In genomic region chr17:2415081-2415480, GRCh38 we compare ENCODE assay signal across 30 cellular contexts.
"Had no signal": no experiment of that assay in that cellular context is flagged by ENCODE, and none has a peak within 500 bp of the region (broad histone marks: within the 10 kb centered on the region; RNA-seq: fewer than 3 reads in every experiment).

No MANE protein-coding gene starts in this region.

- H3K9me3 ChIP-seq: breast epithelium, esophagus muscularis mucosa, heart left ventricle, thoracic aorta, uterus had no signal

- H3K4me1 Mint-ChIP-seq: activated naive CD8-positive, alpha-beta T cell treated with anti-CD3 and anti-CD28 coated beads, Interleukin-2, amount 50 U/mL, for 24 hours; mesothelial cell of epicardium; stimulated activated effector memory CD8-positive, alpha-beta T cell treated with anti-CD3 and anti-CD28 coated beads, Interleukin-12 subunit alpha, Interleukin-12 subunit beta, amount 100 ng/mL, for 72 hours had no signal

- H3K27me3 Mint-ChIP-seq: activated naive CD4-positive, alpha-beta T cell treated with anti-CD3 and anti-CD28 coated beads, Interleukin-2, amount 50 U/mL, for 24 hours; activated naive CD8-positive, alpha-beta T cell treated with anti-CD3 and anti-CD28 coated beads, Interleukin-2, amount 50 U/mL, for 24 hours; naive thymus-derived CD8-positive, alpha-beta T cell; progenitor cell of endocrine pancreas; stimulated activated naive CD8-positive, alpha-beta T cell treated with anti-CD3 and anti-CD28 coated beads, Interleukin-15, Interleukin-2, amounts not matched to agents 100 ng/mL and 50 ng/mL, for 24 hours; type B pancreatic cell had no signal

- H3K4me3 ChIP-seq: breast epithelium, esophagus muscularis mucosa, heart left ventricle, thoracic aorta, uterus had no signal

- H3K27ac ChIP-seq: breast epithelium, foreskin keratinocyte, thoracic aorta had no signal

- ATAC-seq: activated naive CD8-positive, alpha-beta T cell treated with anti-CD3 and anti-CD28 coated beads, Interleukin-2, amount 50 U/mL, for 24 hours; foreskin keratinocyte; heart left ventricle; stimulated activated effector memory CD8-positive, alpha-beta T cell treated with anti-CD3 and anti-CD28 coated beads, Interleukin-12 subunit alpha, Interleukin-12 subunit beta, amount 100 ng/mL, for 72 hours had no signal

- H3K4me3 Mint-ChIP-seq: activated naive CD4-positive, alpha-beta T cell treated with anti-CD3 and anti-CD28 coated beads, Interleukin-2, amount 50 U/mL, for 24 hours; activated naive CD8-positive, alpha-beta T cell treated with anti-CD3 and anti-CD28 coated beads, Interleukin-2, amount 50 U/mL, for 24 hours; immature natural killer cell; mesothelial cell of epicardium; naive thymus-derived CD8-positive, alpha-beta T cell; stimulated activated effector memory CD8-positive, alpha-beta T cell treated with anti-CD3 and anti-CD28 coated beads, Interleukin-12 subunit alpha, Interleukin-12 subunit beta, amount 100 ng/mL, for 72 hours; stimulated activated naive CD8-positive, alpha-beta T cell treated with anti-CD3 and anti-CD28 coated beads, Interleukin-15, Interleukin-2, amounts not matched to agents 100 ng/mL and 50 ng/mL, for 24 hours; type B pancreatic cell had no signal

- H3K4me1 ChIP-seq: breast epithelium, foreskin keratinocyte, uterus had no signal

- H3K9me3 Mint-ChIP-seq: activated naive CD4-positive, alpha-beta T cell treated with anti-CD3 and anti-CD28 coated beads, Interleukin-2, amount 50 U/mL, for 24 hours; activated naive CD8-positive, alpha-beta T cell treated with anti-CD3 and anti-CD28 coated beads, Interleukin-2, amount 50 U/mL, for 24 hours; activated T-helper 2 cell treated with anti-CD3 and anti-CD28 coated beads, Interferon-gamma antibody, Interleukin-2, Interleukin-4, amounts not matched to agents 10 μg/mL and 5 μg/mL and 100 μg/mL, durations not matched to agents 14 hours and 24 hours and 36 hours; immature natural killer cell; mesothelial cell of epicardium; naive thymus-derived CD8-positive, alpha-beta T cell; stimulated activated effector memory CD8-positive, alpha-beta T cell treated with anti-CD3 and anti-CD28 coated beads, Interleukin-12 subunit alpha, Interleukin-12 subunit beta, amount 100 ng/mL, for 72 hours; stimulated activated naive CD8-positive, alpha-beta T cell treated with anti-CD3 and anti-CD28 coated beads, Interleukin-15, Interleukin-2, amounts not matched to agents 100 ng/mL and 50 ng/mL, for 24 hours; type B pancreatic cell had no signal

- DNase-seq: activated CD4-positive, alpha-beta T cell treated with anti-CD3 and anti-CD28 coated beads for 4 hours; activated CD4-positive, alpha-beta T cell treated with anti-CD3 and anti-CD28 coated beads, Interleukin-2, amount 50 U/mL, for 48 hours; activated CD4-positive, CD25-positive, alpha-beta regulatory T cell; activated CD8-positive, alpha-beta memory T cell treated with anti-CD3 and anti-CD28 coated beads for 24 hours; activated naive CD8-positive, alpha-beta T cell treated with anti-CD3 and anti-CD28 coated beads, Interleukin-2, amount 50 U/mL, for 24 hours; activated T-cell treated with anti-CD3 and anti-CD28 coated beads, Interleukin-2, amount 50 U/mL, for 48 hours; amygdala; central memory CD4-positive, alpha-beta T cell; dermis blood vessel endothelial cell; effector CD4-positive, alpha-beta T cell; foreskin keratinocyte; heart left ventricle; hypothalamus; immature natural killer cell; kidney; naive thymus-derived CD8-positive, alpha-beta T cell; small intestine; stimulated activated CD4-positive, alpha-beta T cell treated with anti-CD3 and anti-CD28 coated beads, Interleukin-4, amount 100 ng/mL, for 24 hours; T-helper 2 cell; uterus had no signal

- H3K27ac Mint-ChIP-seq: activated naive CD4-positive, alpha-beta T cell treated with anti-CD3 and anti-CD28 coated beads, Interleukin-2, amount 50 U/mL, for 24 hours; activated naive CD8-positive, alpha-beta T cell treated with anti-CD3 and anti-CD28 coated beads, Interleukin-2, amount 50 U/mL, for 24 hours; activated T-helper 2 cell treated with anti-CD3 and anti-CD28 coated beads, Interferon-gamma antibody, Interleukin-2, Interleukin-4, amounts not matched to agents 10 μg/mL and 5 μg/mL and 100 μg/mL, durations not matched to agents 14 hours and 24 hours and 36 hours; immature natural killer cell; mesothelial cell of epicardium; progenitor cell of endocrine pancreas; stimulated activated effector memory CD8-positive, alpha-beta T cell treated with anti-CD3 and anti-CD28 coated beads, Interleukin-12 subunit alpha, Interleukin-12 subunit beta, amount 100 ng/mL, for 72 hours; stimulated activated naive CD8-positive, alpha-beta T cell treated with anti-CD3 and anti-CD28 coated beads, Interleukin-15, Interleukin-2, amounts not matched to agents 100 ng/mL and 50 ng/mL, for 24 hours; type B pancreatic cell had no signal

- H3K36me3 ChIP-seq: breast epithelium, uterus had no signal

- H3K27me3 ChIP-seq: breast epithelium, esophagus muscularis mucosa, foreskin keratinocyte, heart left ventricle, uterus had no signal
